In the genomic region with DNA sequence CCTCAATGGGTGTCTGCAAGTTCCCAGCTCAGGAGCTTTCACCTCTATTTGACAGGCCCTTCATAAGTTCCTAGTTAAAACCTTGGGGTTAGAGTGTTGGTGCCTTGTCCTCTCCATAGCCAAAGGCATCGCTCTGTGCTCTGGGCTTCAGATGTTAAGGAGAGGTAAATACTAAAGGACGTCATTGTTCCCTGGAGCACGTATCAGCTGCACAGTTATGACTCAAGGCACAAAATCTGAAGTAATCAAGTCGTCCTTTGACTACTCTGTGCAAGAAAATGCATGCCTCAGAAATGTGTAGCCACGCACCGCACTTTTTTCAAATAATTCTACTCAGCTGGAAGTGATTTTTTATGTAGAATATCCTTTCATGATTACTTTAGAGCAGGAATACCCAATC, we compare ENCODE assay signal across 24 cellular contexts.
"Had no signal": no experiment of that assay in that cellular context is flagged by ENCODE, and none has a peak within 500 bp of the region (broad histone marks: within the 10 kb centered on the region; RNA-seq: fewer than 3 reads in every experiment).

No MANE protein-coding gene starts in this region.

- H3K27ac ChIP-seq: ascending aorta, brain microvascular endothelial cell, colonic mucosa, epithelial cell of prostate, esophagus squamous epithelium, VCaP had no signal

- H3K9me3 ChIP-seq: ascending aorta, colonic mucosa, esophagus squamous epithelium had no signal

- H3K27me3 ChIP-seq: ascending aorta, brain microvascular endothelial cell, colonic mucosa, esophagus squamous epithelium had no signal

- H3K4me3 ChIP-seq: ascending aorta, colonic mucosa, esophagus squamous epithelium had no signal

- H3K36me3 ChIP-seq: ascending aorta, brain microvascular endothelial cell, colonic mucosa, esophagus squamous epithelium had no signal

- DNase-seq: activated CD4-positive, alpha-beta memory T cell treated with anti-CD3 and anti-CD28 coated beads, Interleukin-2, amount 10 ng/mL, durations not matched to agents 7 days and 5 days; activated CD4-positive, alpha-beta T cell treated with anti-CD3 and anti-CD28 coated beads for 1 hour; activated CD4-positive, alpha-beta T cell treated with anti-CD3 and anti-CD28 coated beads for 4 hours; activated CD4-positive, alpha-beta T cell treated with anti-CD3 and anti-CD28 coated beads, Interleukin-2, amount 10 ng/mL, durations not matched to agents 7 days and 5 days; activated CD4-positive, alpha-beta T cell treated with anti-CD3 and anti-CD28 coated beads, Interleukin-2, amount 50 U/mL, for 4 hours; activated CD8-positive, alpha-beta memory T cell treated with anti-CD3 and anti-CD28 coated beads, Interleukin-2, amount 50 U/mL, for 48 hours; activated gamma-delta T cell; activated naive CD4-positive, alpha-beta T cell; activated naive CD4-positive, alpha-beta T cell treated with anti-CD3 and anti-CD28 coated beads, Interleukin-2, amount 10 ng/mL, durations not matched to agents 7 days and 5 days; activated naive CD8-positive, alpha-beta T cell treated with anti-CD3 and anti-CD28 coated beads, Interleukin-2, amount 10 ng/mL, durations not matched to agents 7 days and 5 days; activated T-cell treated with anti-CD3 and anti-CD28 coated beads for 4 hours; activated T-cell treated with anti-CD3 and anti-CD28 coated beads, Interleukin-2, amount 50 U/mL, for 24 hours; activated T-cell treated with anti-CD3 and anti-CD28 coated beads, Interleukin-2, amount 50 U/mL, for 72 hours; brain microvascular endothelial cell; cerebellar nuclear complex; colonic mucosa; effector CD8-positive, alpha-beta T cell; esophagus squamous epithelium; T-helper 2 cell had no signal

- ATAC-seq: activated naive CD4-positive, alpha-beta T cell treated with anti-CD3 and anti-CD28 coated beads, Interleukin-2, amount 50 U/mL, for 72 hours; activated T-cell treated with anti-CD3 and anti-CD28 coated beads, Interleukin-2, amount 50 U/mL, for 72 hours; WTC11 had no signal

- H3K4me1 ChIP-seq: ascending aorta, colonic mucosa, esophagus squamous epithelium had no signal
